Comparison of ENCODE assay signal across 18 cellular contexts in genomic region chr12:52895726-52896189, GRCh38. TPM values are rescaled to one million over a fixed set of nuclear protein-coding genes. Genes with fewer than 3 reads are reported as not detected.
DNase-seq lines count a peak whose midpoint lies in the region; ATAC-seq and TF ChIP-seq lines count a peak whose summit lies in the region.
"Had no signal": no experiment of that assay in that cellular context is flagged by ENCODE, and none has a peak within 500 bp of the region (broad histone marks: within the 10 kb centered on the region; RNA-seq: fewer than 3 reads in every experiment).

No MANE protein-coding gene starts in this region.

- TF ChIP-seq EP300 in stomach (IDR thresholded peaks at IDR 0.05): no peak

- H3K4me3 ChIP-seq in NT2/D1 (ENCODE audit: insufficient read length, low read depth): no peak overlapping the region
- H3K4me3 ChIP-seq in stomach: no peak overlapping the region
- H3K4me3 ChIP-seq: gastrocnemius medialis, smooth muscle cell had no signal

- no peak for TF ChIP-seq POLR2A in stomach (IDR thresholded peaks at IDR 0.05)

- H3K4me1 ChIP-seq in NT2/D1 (ENCODE audit: insufficient read depth, insufficient read length) (peaks cover 16% of the 10 kb centered on the region), stomach (peaks cover 13 to 59% (median 40%) of the 10 kb centered on the region in 4 donors)
- H3K4me1 ChIP-seq: gastrocnemius medialis had no signal

- H3K36me3 ChIP-seq in NT2/D1 (ENCODE audit: insufficient read depth, insufficient read length, low read length) (peaks cover 47% of the 10 kb centered on the region), stomach (peaks cover 25 to 44% (median 42%) of the 10 kb centered on the region in 4 donors)
- H3K36me3 ChIP-seq: gastrocnemius medialis had no signal

- in situ Hi-C loops in KBM-7 (cut with MboI; ENCODE audit: low pct_unique_long_range_greater_than_20kb, low sequenced_read_pairs): no loop called here

- 29 to 61% (median 43%) methylated on average over 1 to 2 of the region's 2 CpGs for WGBS in stomach, 5 donors

- DNase-seq in NCI-H510A treated with DMSO at 0.1 percent for 48 hours (lab: John Stamatoyannopoulos, UW) (peak; percentile 90), NCI-H510A (lab: John Stamatoyannopoulos, UW) (no peak), NT2/D1 (ENCODE audit: low read depth, low spot score) (no peak), left lobe of liver (ENCODE audit: low spot score) (no peak), stomach (no peak), foreskin melanocyte (no peak), KBM-7 (no peak)
- DNase-seq: activated CD4-positive, alpha-beta T cell treated with anti-CD3 and anti-CD28 coated beads, Interleukin-2, amount 10 ng/mL, durations not matched to agents 7 days and 5 days; DND-41; effector CD4-positive, alpha-beta T cell; gastrocnemius medialis; T-helper 17 cell had no signal

- H3K27ac ChIP-seq in stomach: peak overlapping the region; percentile 28 to 76 (median 55)
- H3K27ac ChIP-seq: gastrocnemius medialis had no signal

- peak overlapping the region; percentile 45 for H3K9ac ChIP-seq in NT2/D1 (ENCODE audit: insufficient read length, low read depth)

- H3K27me3 ChIP-seq in NT2/D1 (ENCODE audit: insufficient read depth, insufficient read length) (no peaks in the 10 kb centered on the region), stomach (no peaks in the 10 kb centered on the region)
- H3K27me3 ChIP-seq: gastrocnemius medialis had no signal

- peak; percentile 31 for ATAC-seq in left lobe of liver
- no peak for ATAC-seq in GM19452 (IDR thresholded peaks at IDR 0.05; ENCODE audit: unreplicated experiment)
- ATAC-seq: activated T-helper 17 cell treated with anti-CD3 and anti-CD28 coated beads, Interleukin-2, amount 50 U/mL, for 72 hours; gastrocnemius medialis; T-helper 17 cell had no signal

- no peak for TF ChIP-seq CTCF in stomach (IDR thresholded peaks at IDR 0.05)

- intact Hi-C loops in stomach (cut with DNase I; ENCODE audit: low total_unique reads): no loop called here

- H3K9me3 ChIP-seq in NT2/D1 (ENCODE audit: insufficient read depth, low read length) (peaks cover 5% of the 10 kb centered on the region; the same call in 1 of the 2 replicates), stomach (no peaks in the 10 kb centered on the region)
- H3K9me3 ChIP-seq: gastrocnemius medialis had no signal

RNA-seq across cellular contexts. Expression of gene KRT8, which starts 9.1 kb away (rescaled TPM):
- 235 TPM for total RNA-seq in left lobe of liver
- total RNA-seq in stomach: 1,000 to 10,000 TPM in 1 of 5 donors, 100 to 1,000 TPM in 3, 10 to 100 TPM in 1; 71.2 to 1,740 (median 566) TPM
- polyA plus RNA-seq in stomach: 1,000 to 10,000 TPM in 1 of 3 donors, 100 to 1,000 TPM in 2; 361 to 1,687 (median 767) TPM

RNA-seq across cellular contexts. Expression of gene KRT78, which starts 47.0 kb away (rescaled TPM):
- not detected for total RNA-seq in left lobe of liver
- under 1 TPM in 1 of 5 donors, not detected in 4; 0.73 TPM for total RNA-seq in stomach
- polyA plus RNA-seq in stomach: 10 to 100 TPM in 1 of 3 donors, under 1 TPM in 1, not detected in 1; 0.76 to 98.0 TPM
- total RNA-seq: activated CD4-positive, alpha-beta T cell treated with anti-CD3 and anti-CD28 coated beads, Interleukin-2, amount 10 ng/mL, durations not matched to agents 7 days and 5 days; activated T-helper 17 cell treated with anti-CD3 and anti-CD28 coated beads, Interleukin-2, amount 50 U/mL, for 72 hours; astrocyte; gastrocnemius medialis; H4; T-helper 17 cell had no signal
- polyA plus RNA-seq: neural cell had no signal

RNA-seq across cellular contexts. Expression of gene KRT18, which starts 53.2 kb away (rescaled TPM):
- total RNA-seq in left lobe of liver: 194 TPM
- total RNA-seq in stomach: 100 to 1,000 TPM in 4 of 5 donors, 10 to 100 TPM in 1; 68.3 to 648 (median 309) TPM
- 100 to 1,000 TPM; 369 to 525 (median 391) TPM for polyA plus RNA-seq in stomach
